1 cellular context compared by ENCODE assay signal in the genomic region with DNA sequence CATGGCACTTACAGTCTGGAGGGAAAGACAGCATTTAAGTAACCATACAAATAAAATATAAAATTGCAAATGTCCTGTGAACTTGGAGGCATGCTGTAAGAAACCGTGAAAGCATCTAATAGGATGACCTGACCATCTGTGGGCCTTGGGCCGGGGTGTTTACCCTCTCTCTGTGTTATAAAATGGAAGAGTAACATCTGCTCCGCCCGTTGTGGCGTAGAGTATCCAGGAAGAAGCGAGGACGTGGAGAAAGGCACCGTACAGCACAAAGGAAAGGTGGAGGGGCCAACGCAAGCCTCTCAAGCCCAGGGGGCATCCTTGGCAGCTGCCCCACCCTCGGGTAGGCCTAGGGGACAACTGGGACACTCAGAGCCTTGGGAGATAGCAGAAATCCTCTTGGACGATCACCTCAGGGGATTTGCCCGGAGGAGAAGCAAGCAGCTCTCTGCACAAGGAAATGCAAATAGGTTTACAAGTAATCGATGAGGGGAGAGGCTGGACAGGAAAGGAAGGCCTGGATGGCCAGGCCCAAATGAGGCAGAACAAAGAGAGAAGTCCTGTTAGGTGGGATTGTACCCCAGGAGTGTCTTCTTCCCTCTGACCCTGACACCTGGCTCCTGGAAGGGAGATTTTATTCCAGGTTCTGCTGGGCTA.
TF ChIP-seq lines count a peak whose summit lies in the region.

No MANE protein-coding gene starts in this region.

TF ChIP-seq in GM23338, 12 proteins besides CTCF, POLR2A, EP300 and RAD21 (continued from another document):
- TF ChIP-seq, protein P1, sequence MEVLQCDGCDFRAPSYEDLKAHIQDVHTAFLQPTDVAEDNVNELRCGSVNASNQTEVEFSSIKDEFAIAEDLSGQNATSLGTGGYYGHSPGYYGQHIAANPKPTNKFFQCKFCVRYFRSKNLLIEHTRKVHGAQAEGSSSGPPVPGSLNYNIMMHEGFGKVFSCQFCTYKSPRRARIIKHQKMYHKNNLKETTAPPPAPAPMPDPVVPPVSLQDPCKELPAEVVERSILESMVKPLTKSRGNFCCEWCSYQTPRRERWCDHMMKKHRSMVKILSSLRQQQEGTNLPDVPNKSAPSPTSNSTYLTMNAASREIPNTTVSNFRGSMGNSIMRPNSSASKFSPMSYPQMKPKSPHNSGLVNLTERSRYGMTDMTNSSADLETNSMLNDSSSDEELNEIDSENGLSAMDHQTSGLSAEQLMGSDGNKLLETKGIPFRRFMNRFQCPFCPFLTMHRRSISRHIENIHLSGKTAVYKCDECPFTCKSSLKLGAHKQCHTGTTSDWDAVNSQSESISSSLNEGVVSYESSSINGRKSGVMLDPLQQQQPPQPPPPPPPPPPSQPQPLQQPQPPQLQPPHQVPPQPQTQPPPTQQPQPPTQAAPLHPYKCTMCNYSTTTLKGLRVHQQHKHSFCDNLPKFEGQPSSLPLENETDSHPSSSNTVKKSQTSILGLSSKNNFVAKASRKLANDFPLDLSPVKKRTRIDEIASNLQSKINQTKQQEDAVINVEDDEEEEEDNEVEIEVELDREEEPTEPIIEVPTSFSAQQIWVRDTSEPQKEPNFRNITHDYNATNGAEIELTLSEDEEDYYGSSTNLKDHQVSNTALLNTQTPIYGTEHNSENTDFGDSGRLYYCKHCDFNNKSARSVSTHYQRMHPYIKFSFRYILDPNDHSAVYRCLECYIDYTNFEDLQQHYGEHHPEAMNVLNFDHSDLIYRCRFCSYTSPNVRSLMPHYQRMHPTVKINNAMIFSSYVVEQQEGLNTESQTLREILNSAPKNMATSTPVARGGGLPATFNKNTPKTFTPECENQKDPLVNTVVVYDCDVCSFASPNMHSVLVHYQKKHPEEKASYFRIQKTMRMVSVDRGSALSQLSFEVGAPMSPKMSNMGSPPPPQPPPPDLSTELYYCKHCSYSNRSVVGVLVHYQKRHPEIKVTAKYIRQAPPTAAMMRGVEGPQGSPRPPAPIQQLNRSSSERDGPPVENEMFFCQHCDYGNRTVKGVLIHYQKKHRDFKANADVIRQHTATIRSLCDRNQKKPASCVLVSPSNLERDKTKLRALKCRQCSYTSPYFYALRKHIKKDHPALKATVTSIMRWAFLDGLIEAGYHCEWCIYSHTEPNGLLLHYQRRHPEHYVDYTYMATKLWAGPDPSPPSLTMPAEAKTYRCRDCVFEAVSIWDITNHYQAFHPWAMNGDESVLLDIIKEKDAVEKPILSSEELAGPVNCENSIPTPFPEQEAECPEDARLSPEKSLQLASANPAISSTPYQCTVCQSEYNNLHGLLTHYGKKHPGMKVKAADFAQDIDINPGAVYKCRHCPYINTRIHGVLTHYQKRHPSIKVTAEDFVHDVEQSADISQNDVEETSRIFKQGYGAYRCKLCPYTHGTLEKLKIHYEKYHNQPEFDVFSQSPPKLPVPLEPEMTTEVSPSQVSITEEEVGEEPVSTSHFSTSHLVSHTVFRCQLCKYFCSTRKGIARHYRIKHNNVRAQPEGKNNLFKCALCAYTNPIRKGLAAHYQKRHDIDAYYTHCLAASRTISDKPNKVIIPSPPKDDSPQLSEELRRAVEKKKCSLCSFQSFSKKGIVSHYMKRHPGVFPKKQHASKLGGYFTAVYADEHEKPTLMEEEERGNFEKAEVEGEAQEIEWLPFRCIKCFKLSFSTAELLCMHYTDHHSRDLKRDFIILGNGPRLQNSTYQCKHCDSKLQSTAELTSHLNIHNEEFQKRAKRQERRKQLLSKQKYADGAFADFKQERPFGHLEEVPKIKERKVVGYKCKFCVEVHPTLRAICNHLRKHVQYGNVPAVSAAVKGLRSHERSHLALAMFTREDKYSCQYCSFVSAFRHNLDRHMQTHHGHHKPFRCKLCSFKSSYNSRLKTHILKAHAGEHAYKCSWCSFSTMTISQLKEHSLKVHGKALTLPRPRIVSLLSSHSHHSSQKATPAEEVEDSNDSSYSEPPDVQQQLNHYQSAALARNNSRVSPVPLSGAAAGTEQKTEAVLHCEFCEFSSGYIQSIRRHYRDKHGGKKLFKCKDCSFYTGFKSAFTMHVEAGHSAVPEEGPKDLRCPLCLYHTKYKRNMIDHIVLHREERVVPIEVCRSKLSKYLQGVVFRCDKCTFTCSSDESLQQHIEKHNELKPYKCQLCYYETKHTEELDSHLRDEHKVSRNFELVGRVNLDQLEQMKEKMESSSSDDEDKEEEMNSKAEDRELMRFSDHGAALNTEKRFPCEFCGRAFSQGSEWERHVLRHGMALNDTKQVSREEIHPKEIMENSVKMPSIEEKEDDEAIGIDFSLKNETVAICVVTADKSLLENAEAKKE (CRISPR knock-in tag; IDR thresholded peaks at IDR 0.05), result no peak
- no peak for TF ChIP-seq JUNB (IDR thresholded peaks at IDR 0.05; ENCODE audit: unreplicated experiment)
- TF ChIP-seq, protein P2, sequence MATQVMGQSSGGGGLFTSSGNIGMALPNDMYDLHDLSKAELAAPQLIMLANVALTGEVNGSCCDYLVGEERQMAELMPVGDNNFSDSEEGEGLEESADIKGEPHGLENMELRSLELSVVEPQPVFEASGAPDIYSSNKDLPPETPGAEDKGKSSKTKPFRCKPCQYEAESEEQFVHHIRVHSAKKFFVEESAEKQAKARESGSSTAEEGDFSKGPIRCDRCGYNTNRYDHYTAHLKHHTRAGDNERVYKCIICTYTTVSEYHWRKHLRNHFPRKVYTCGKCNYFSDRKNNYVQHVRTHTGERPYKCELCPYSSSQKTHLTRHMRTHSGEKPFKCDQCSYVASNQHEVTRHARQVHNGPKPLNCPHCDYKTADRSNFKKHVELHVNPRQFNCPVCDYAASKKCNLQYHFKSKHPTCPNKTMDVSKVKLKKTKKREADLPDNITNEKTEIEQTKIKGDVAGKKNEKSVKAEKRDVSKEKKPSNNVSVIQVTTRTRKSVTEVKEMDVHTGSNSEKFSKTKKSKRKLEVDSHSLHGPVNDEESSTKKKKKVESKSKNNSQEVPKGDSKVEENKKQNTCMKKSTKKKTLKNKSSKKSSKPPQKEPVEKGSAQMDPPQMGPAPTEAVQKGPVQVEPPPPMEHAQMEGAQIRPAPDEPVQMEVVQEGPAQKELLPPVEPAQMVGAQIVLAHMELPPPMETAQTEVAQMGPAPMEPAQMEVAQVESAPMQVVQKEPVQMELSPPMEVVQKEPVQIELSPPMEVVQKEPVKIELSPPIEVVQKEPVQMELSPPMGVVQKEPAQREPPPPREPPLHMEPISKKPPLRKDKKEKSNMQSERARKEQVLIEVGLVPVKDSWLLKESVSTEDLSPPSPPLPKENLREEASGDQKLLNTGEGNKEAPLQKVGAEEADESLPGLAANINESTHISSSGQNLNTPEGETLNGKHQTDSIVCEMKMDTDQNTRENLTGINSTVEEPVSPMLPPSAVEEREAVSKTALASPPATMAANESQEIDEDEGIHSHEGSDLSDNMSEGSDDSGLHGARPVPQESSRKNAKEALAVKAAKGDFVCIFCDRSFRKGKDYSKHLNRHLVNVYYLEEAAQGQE (IDR thresholded peaks at IDR 0.05; ENCODE audit: unreplicated experiment), result no peak
- TF ChIP-seq, protein P3, sequence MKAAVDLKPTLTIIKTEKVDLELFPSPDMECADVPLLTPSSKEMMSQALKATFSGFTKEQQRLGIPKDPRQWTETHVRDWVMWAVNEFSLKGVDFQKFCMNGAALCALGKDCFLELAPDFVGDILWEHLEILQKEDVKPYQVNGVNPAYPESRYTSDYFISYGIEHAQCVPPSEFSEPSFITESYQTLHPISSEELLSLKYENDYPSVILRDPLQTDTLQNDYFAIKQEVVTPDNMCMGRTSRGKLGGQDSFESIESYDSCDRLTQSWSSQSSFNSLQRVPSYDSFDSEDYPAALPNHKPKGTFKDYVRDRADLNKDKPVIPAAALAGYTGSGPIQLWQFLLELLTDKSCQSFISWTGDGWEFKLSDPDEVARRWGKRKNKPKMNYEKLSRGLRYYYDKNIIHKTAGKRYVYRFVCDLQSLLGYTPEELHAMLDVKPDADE (IDR thresholded peaks at IDR 0.05), result no peak
- no peak for TF ChIP-seq CREB1 (CRISPR knock-in tag; IDR thresholded peaks at IDR 0.05; ENCODE audit: low read depth)
- TF ChIP-seq EZH2 (IDR thresholded peaks at IDR 0.05; ENCODE audit: low read depth, unreplicated experiment), result no peak
